8 cellular contexts compared by ENCODE assay signal in genomic region chr10:117158297-117158696, GRCh38. TPM values are rescaled to one million over a fixed set of nuclear protein-coding genes. Genes with fewer than 3 reads are reported as not detected.
"Had no signal": no experiment of that assay in that cellular context is flagged by ENCODE, and none has a peak within 500 bp of the region (broad histone marks: within the 10 kb centered on the region; RNA-seq: fewer than 3 reads in every experiment).

No MANE protein-coding gene starts in this region.

- FAIRE-seq: G401.6, GM12878, GM12891, GM12892, GM18507 had no signal

- ATAC-seq: GM12878 had no signal

- H3K4me3 ChIP-seq: GM12878 had no signal

- DNase-seq: GDM1, GF-D8 had no signal

RNA-seq across cellular contexts. Expression of gene VAX1, which starts 20.2 kb away (rescaled TPM):
- total RNA-seq: G401, GM12878 had no signal
- polyA plus RNA-seq: GM12878 had no signal

RNA-seq across cellular contexts. Expression of gene KCNK18, which starts 39.0 kb away (rescaled TPM):
- total RNA-seq: G401, GM12878 had no signal
- polyA plus RNA-seq: GM12878 had no signal
